Comparison of ENCODE assay signal across 1 cellular context in the genomic region with DNA sequence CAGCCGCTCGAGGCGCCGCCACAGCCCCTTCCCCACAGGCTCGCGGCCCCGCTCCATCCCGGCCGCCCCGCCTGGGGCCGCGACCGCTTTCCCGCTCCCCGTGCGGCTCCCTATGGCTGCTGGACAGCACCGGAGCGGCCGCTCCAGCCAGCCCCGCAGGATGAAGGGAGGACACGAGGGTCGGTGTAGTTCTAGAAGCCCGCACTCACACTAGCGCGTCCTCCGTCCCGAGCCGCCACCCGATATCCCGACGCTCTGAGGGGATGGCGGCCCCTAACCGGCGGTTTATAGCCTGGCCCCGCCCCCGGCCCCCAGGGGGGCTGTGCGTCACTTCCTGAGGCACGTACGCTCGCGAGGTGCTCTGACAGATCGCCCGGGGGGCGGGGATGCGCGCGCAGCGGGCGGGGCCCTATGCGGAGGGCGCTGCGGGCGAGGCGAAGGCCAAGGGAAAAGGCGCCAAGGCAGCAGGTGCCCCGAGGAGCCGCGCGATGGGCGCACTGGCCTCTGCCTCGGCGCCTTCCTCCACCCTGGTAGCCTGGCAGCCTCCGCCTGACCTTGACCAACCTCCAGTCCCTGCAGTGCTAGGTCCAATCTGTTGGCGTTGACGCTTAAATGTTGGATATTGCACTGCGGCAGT.
TF ChIP-seq lines count a peak whose summit lies in the region.

TSS of gene TFRC (minus strand) at position 257 of the 637 bp plus-strand sequence. CDS start 4,991 bp downstream, outside the sequence.

TF ChIP-seq in K562, 482 proteins besides CTCF, POLR2A, EP300 and RAD21 (continued from another document and continues in another):
- TF ChIP-seq SMAD2 (IDR thresholded peaks at IDR 0.05; ENCODE audit: low read depth, low read length) (no peak), CBX3 (IDR thresholded peaks at IDR 0.05; ENCODE audit: borderline replicate concordance in 1 of 2, low read length in 2 of 2) (0 out of 3 replicates have a peak, but pooled peaks of 1 of the 2 experiments have one; percentile 10), ZFP91 (CRISPR knock-in tag; IDR thresholded peaks at IDR 0.05) (no peak), SOX6 (IDR thresholded peaks at IDR 0.05) (peak; percentile 49; the same call in 1 of the 2 replicates), PURB (CRISPR knock-in tag; IDR thresholded peaks at IDR 0.05; ENCODE audit: low read depth) (no peak), CHD4 (IDR thresholded peaks at IDR 0.05; ENCODE audit: insufficient read depth, insufficient replicate concordance, low read depth, low read length, poor library complexity, severe bottlenecking) (no peak), ZNF140 (CRISPR knock-in tag; IDR thresholded peaks at IDR 0.05) (no peak), ZNF121 (CRISPR knock-in tag; conservative IDR thresholded peaks at IDR 0.05) (no peak), NEUROD1 (IDR thresholded peaks at IDR 0.05; ENCODE audit: borderline replicate concordance, low read depth, low read length, partially characterized antibody) (peak; percentile 83), GMEB1 (CRISPR knock-in tag; IDR thresholded peaks at IDR 0.05) (peak; percentile 83), TCF7L2 (IDR thresholded peaks at IDR 0.05; ENCODE audit: low read depth, low read length) (no peak), MEIS2 (IDR thresholded peaks at IDR 0.05; ENCODE audit: partially characterized antibody) (peak; percentile 78), JUNB (CRISPR knock-in tag; conservative IDR thresholded peaks at IDR 0.05) (no peak), E2F4 (CRISPR knock-in tag; IDR thresholded peaks at IDR 0.05; ENCODE audit: low read depth) (no peak), MAFG (tag; conservative IDR thresholded peaks at IDR 0.05) (no peak), CTBP1 (IDR thresholded peaks at IDR 0.05; ENCODE audit: borderline replicate concordance) (peak; percentile 75; the same call in 1 of the 2 replicates), BACH1 (tag; IDR thresholded peaks at IDR 0.05) (no peak), STAT5A (IDR thresholded peaks at IDR 0.05; ENCODE audit: borderline replicate concordance, low read length) (no peak), GATAD2A (IDR thresholded peaks at IDR 0.05) (no peak), L3MBTL2 (IDR thresholded peaks at IDR 0.05) (peak; percentile 91), SAFB2 (IDR thresholded peaks at IDR 0.05; ENCODE audit: borderline replicate concordance, low read depth, low read length, severe bottlenecking) (no peak), SRSF9 (IDR thresholded peaks at IDR 0.05; ENCODE audit: borderline replicate concordance, low read depth, low read length) (no peak), XRCC5 (IDR thresholded peaks at IDR 0.05; ENCODE audit: low read depth, low read length) (0 out of 2 replicates have a peak, but pooled peaks have one; percentile 7), THAP7 (CRISPR knock-in tag; IDR thresholded peaks at IDR 0.05) (peak; percentile 74; the same call in 1 of the 2 replicates), NR3C1 (CRISPR knock-in tag; IDR thresholded peaks at IDR 0.05) (no peak), ZC3H11A (IDR thresholded peaks at IDR 0.05; ENCODE audit: low read depth, low read length) (no peak), ZNF197 (CRISPR knock-in tag; IDR thresholded peaks at IDR 0.05; ENCODE audit: low read depth) (peak; percentile 67; the same call in 1 of the 2 replicates), ARID1B (IDR thresholded peaks at IDR 0.05) (peak; percentile 15; the same call in 1 of the 2 replicates), MIER1 (IDR thresholded peaks at IDR 0.05; ENCODE audit: low read depth) (no peak), COPS2 (conservative IDR thresholded peaks at IDR 0.05) (no peak), ZNF253 (CRISPR knock-in tag; conservative IDR thresholded peaks at IDR 0.05) (no peak), ZNF445 (CRISPR knock-in tag; IDR thresholded peaks at IDR 0.05; ENCODE audit: low read depth) (no peak), ZNF780A (CRISPR knock-in tag; IDR thresholded peaks at IDR 0.05) (no peak), ZNF24 (IDR thresholded peaks at IDR 0.05) (no peak), GATAD2B (IDR thresholded peaks at IDR 0.05; ENCODE audit: borderline replicate concordance) (no peak; the same call in 1 of the 2 replicates), SMARCA5 (IDR thresholded peaks at IDR 0.05) (no peak), KDM4B (IDR thresholded peaks at IDR 0.05; ENCODE audit: borderline replicate concordance in 2 of 2, low read depth in 1 of 2) (peak in 1 of 2 experiments; percentile 88; a peak in 2 of 4 replicates), PML (IDR thresholded peaks at IDR 0.05; ENCODE audit: low read length) (peak; percentile 96), HEY1 (CRISPR knock-in tag; IDR thresholded peaks at IDR 0.05; ENCODE audit: borderline replicate concordance) (0 out of 2 replicates have a peak, but pooled peaks have one; percentile 16), ETS2 (tag; IDR thresholded peaks at IDR 0.05; ENCODE audit: borderline replicate concordance, poor library complexity, severe bottlenecking) (no peak)
- TF ChIP-seq, protein P1, sequence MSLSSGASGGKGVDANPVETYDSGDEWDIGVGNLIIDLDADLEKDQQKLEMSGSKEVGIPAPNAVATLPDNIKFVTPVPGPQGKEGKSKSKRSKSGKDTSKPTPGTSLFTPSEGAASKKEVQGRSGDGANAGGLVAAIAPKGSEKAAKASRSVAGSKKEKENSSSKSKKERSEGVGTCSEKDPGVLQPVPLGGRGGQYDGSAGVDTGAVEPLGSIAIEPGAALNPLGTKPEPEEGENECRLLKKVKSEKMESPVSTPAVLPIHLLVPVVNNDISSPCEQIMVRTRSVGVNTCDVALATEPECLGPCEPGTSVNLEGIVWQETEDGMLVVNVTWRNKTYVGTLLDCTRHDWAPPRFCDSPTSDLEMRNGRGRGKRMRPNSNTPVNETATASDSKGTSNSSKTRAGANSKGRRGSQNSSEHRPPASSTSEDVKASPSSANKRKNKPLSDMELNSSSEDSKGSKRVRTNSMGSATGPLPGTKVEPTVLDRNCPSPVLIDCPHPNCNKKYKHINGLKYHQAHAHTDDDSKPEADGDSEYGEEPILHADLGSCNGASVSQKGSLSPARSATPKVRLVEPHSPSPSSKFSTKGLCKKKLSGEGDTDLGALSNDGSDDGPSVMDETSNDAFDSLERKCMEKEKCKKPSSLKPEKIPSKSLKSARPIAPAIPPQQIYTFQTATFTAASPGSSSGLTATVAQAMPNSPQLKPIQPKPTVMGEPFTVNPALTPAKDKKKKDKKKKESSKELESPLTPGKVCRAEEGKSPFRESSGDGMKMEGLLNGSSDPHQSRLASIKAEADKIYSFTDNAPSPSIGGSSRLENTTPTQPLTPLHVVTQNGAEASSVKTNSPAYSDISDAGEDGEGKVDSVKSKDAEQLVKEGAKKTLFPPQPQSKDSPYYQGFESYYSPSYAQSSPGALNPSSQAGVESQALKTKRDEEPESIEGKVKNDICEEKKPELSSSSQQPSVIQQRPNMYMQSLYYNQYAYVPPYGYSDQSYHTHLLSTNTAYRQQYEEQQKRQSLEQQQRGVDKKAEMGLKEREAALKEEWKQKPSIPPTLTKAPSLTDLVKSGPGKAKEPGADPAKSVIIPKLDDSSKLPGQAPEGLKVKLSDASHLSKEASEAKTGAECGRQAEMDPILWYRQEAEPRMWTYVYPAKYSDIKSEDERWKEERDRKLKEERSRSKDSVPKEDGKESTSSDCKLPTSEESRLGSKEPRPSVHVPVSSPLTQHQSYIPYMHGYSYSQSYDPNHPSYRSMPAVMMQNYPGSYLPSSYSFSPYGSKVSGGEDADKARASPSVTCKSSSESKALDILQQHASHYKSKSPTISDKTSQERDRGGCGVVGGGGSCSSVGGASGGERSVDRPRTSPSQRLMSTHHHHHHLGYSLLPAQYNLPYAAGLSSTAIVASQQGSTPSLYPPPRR (CRISPR knock-in tag; IDR thresholded peaks at IDR 0.05; ENCODE audit: borderline replicate concordance): peak; percentile 87; the same call in 1 of the 2 replicates
- TF ChIP-seq, protein P2, sequence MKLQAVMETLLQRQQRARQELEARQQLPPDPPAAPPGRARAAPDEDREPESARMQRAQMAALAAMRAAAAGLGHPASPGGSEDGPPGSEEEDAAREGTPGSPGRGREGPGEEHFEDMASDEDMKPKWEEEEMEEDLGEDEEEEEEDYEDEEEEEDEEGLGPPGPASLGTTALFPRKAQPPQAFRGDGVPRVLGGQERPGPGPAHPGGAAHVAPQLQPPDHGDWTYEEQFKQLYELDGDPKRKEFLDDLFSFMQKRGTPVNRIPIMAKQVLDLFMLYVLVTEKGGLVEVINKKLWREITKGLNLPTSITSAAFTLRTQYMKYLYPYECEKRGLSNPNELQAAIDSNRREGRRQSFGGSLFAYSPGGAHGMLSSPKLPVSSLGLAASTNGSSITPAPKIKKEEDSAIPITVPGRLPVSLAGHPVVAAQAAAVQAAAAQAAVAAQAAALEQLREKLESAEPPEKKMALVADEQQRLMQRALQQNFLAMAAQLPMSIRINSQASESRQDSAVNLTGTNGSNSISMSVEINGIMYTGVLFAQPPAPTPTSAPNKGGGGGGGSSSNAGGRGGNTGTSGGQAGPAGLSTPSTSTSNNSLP (IDR thresholded peaks at IDR 0.05; ENCODE audit: borderline replicate concordance, low read depth, low read length): no peak
- TF ChIP-seq, protein P3, sequence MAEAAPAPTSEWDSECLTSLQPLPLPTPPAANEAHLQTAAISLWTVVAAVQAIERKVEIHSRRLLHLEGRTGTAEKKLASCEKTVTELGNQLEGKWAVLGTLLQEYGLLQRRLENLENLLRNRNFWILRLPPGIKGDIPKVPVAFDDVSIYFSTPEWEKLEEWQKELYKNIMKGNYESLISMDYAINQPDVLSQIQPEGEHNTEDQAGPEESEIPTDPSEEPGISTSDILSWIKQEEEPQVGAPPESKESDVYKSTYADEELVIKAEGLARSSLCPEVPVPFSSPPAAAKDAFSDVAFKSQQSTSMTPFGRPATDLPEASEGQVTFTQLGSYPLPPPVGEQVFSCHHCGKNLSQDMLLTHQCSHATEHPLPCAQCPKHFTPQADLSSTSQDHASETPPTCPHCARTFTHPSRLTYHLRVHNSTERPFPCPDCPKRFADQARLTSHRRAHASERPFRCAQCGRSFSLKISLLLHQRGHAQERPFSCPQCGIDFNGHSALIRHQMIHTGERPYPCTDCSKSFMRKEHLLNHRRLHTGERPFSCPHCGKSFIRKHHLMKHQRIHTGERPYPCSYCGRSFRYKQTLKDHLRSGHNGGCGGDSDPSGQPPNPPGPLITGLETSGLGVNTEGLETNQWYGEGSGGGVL (CRISPR knock-in tag; IDR thresholded peaks at IDR 0.05): no peak
- TF ChIP-seq, protein P4, sequence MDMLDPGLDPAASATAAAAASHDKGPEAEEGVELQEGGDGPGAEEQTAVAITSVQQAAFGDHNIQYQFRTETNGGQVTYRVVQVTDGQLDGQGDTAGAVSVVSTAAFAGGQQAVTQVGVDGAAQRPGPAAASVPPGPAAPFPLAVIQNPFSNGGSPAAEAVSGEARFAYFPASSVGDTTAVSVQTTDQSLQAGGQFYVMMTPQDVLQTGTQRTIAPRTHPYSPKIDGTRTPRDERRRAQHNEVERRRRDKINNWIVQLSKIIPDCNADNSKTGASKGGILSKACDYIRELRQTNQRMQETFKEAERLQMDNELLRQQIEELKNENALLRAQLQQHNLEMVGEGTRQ (CRISPR knock-in tag; IDR thresholded peaks at IDR 0.05): no peak
- TF ChIP-seq, protein P5, sequence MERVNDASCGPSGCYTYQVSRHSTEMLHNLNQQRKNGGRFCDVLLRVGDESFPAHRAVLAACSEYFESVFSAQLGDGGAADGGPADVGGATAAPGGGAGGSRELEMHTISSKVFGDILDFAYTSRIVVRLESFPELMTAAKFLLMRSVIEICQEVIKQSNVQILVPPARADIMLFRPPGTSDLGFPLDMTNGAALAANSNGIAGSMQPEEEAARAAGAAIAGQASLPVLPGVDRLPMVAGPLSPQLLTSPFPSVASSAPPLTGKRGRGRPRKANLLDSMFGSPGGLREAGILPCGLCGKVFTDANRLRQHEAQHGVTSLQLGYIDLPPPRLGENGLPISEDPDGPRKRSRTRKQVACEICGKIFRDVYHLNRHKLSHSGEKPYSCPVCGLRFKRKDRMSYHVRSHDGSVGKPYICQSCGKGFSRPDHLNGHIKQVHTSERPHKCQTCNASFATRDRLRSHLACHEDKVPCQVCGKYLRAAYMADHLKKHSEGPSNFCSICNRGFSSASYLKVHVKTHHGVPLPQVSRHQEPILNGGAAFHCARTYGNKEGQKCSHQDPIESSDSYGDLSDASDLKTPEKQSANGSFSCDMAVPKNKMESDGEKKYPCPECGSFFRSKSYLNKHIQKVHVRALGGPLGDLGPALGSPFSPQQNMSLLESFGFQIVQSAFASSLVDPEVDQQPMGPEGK (CRISPR knock-in tag; IDR thresholded peaks at IDR 0.05; ENCODE audit: borderline replicate concordance): no peak
